In the genomic region with DNA sequence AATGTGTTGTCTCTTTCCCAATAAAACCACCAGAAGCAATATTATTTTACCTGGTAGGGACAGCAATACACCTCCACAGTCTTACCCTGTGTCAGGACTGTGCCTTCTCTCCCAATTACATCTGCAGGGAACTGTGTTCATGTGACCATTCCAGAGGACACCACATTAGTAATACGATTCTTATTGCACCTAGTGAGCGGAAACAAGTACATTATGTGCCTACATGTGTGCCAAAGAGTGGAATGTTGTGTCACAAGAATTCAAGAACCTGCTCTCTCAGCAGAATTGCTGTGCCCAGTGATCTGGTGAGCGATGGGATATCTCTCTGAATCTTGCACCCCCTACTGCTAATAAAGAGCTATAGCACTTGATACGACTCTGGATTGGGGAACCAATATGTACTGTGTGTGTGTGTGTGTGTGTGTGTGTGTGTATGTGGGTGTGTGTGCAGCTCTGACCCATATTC, we compare ENCODE assay signal across 9 cellular contexts. TPM values are rescaled to one million over a fixed set of nuclear protein-coding genes. Genes with fewer than 3 reads are reported as not detected.
DNase-seq lines count a peak whose midpoint lies in the region; ATAC-seq and TF ChIP-seq lines count a peak whose summit lies in the region.
"Had no signal": no experiment of that assay in that cellular context is flagged by ENCODE, and none has a peak within 500 bp of the region (broad histone marks: within the 10 kb centered on the region; RNA-seq: fewer than 3 reads in every experiment).

No MANE protein-coding gene starts in this region.

- no peak for TF ChIP-seq POLR2A in Peyer's patch (IDR thresholded peaks at IDR 0.05)
- TF ChIP-seq POLR2A in body of pancreas (IDR thresholded peaks at IDR 0.05), result no peak

- H3K4me1 ChIP-seq in Peyer's patch, result no peaks in the 10 kb centered on the region
- no peaks in the 10 kb centered on the region for H3K4me1 ChIP-seq in body of pancreas
- H3K4me1 ChIP-seq: parathyroid adenoma had no signal

- ATAC-seq in body of pancreas, result no peak
- no peak for ATAC-seq in HG03432 (IDR thresholded peaks at IDR 0.05; ENCODE audit: unreplicated experiment)

- intact Hi-C loops in body of pancreas (cut with DNase I), result no loop called here

- H3K36me3 ChIP-seq in Peyer's patch (no peaks in the 10 kb centered on the region), body of pancreas (replicated peaks in 1 of 2; ENCODE audit: insufficient read depth in 1 of 2, low read depth in 2 of 2) (no peaks in the 10 kb centered on the region)

- TF ChIP-seq CTCF in 22Rv1 (IDR thresholded peaks at IDR 0.05) (peak; percentile 36; the same call in 1 of the 2 replicates), GM12864 (IDR thresholded peaks at IDR 0.05; ENCODE audit: low read depth, low read length, missing control alignments) (peak; percentile 58), Peyer's patch (IDR thresholded peaks at IDR 0.05) (peak in 4 of 6 experiments; percentile 34 to 74 (median 67)), body of pancreas (IDR thresholded peaks at IDR 0.05) (peak in 1 of 7 experiments; percentile 22)

- H3K27ac ChIP-seq in 22Rv1, result no peak overlapping the region
- peak overlapping the region in 2 of 4 donors; percentile 13 to 44 for H3K27ac ChIP-seq in Peyer's patch
- H3K27ac ChIP-seq in body of pancreas, result no peak overlapping the region
- H3K27ac ChIP-seq: parathyroid adenoma had no signal

- H3K27me3 ChIP-seq in Peyer's patch, result no peaks in the 10 kb centered on the region
- no peaks in the 10 kb centered on the region for H3K27me3 ChIP-seq in body of pancreas

- no peak overlapping the region for H3K4me3 ChIP-seq in GM12864 (ENCODE audit: low read depth, low read length)
- no peak overlapping the region for H3K4me3 ChIP-seq in Peyer's patch
- H3K4me3 ChIP-seq in body of pancreas, result no peak overlapping the region

- DNase-seq in GM12864 (ENCODE audit: low read depth) (no peak), Peyer's patch (no peak), fibroblast of the conjunctiva (ENCODE audit: low read depth) (peak; percentile 28), body of pancreas (no peak), DMS114 treated with DMSO at 0.1 percent for 48 hours (lab: John Stamatoyannopoulos, UW; ENCODE audit: unreplicated experiment) (no peak), activated gamma-delta T cell treated with Interleukin-2 at 50 U/mL for 16 hours (no peak)

- WGBS in body of pancreas, 2 donors, result 49 to 61% methylated on average over 4 of the region's 4 CpGs

- H3K9me3 ChIP-seq in Peyer's patch (peaks cover 0 to 5% (median 0%) of the 10 kb centered on the region in 4 donors), body of pancreas (no peaks in the 10 kb centered on the region)

RNA-seq across cellular contexts. Expression of gene FOXC1, which starts 57.4 kb away (rescaled TPM):
- total RNA-seq in Peyer's patch (1 to 10 TPM in 3 of 4 donors, not detected in 1; 1.6 to 3.3 (median 2.7) TPM), body of pancreas (1 to 10 TPM; 2.0 to 3.6 TPM)
